In genomic region chr20:50299325-50299629, GRCh38 we compare ENCODE assay signal across 29 cellular contexts.
"Had no signal": no experiment of that assay in that cellular context is flagged by ENCODE, and none has a peak within 500 bp of the region (broad histone marks: within the 10 kb centered on the region; RNA-seq: fewer than 3 reads in every experiment).

No MANE protein-coding gene starts in this region.

- H3K27me3 ChIP-seq: adrenal gland, dorsolateral prefrontal cortex had no signal

- ATAC-seq: activated CD4-positive, CD25-positive, alpha-beta regulatory T cell treated with anti-CD3 and anti-CD28 coated beads, Interleukin-2, amount 50 U/mL, for 24 hours; activated CD8-positive, alpha-beta T cell treated with anti-CD3 and anti-CD28 coated beads for 36 hours; activated T-cell treated with anti-CD3 and anti-CD28 coated beads, Interleukin-2, amount 50 U/mL, for 4 hours; activated T-helper 17 cell treated with anti-CD3 and anti-CD28 coated beads, Interleukin-2, amount 50 U/mL, for 72 hours; T-helper 17 cell had no signal

- H3K36me3 ChIP-seq: adrenal gland, WERI-Rb-1 had no signal

- H3K27ac Mint-ChIP-seq: activated B cell treated with CpG ODN at 0.5 μM for 24 hours; activated CD8-positive, alpha-beta T cell treated with anti-CD3 and anti-CD28 coated beads for 36 hours; activated naive CD8-positive, alpha-beta T cell; activated T-helper 17 cell treated with anti-CD3 and anti-CD28 coated beads, Interleukin-2, amount 50 U/mL, for 72 hours; endodermal cell; T-helper 17 cell; T-helper 2 cell treated with Interferon-gamma antibody and Interleukin-4, amounts not matched to agents 5 μg/mL and 100 μg/mL, for 36 hours had no signal

- H3K4me3 Mint-ChIP-seq: activated B cell treated with CpG ODN at 0.5 μM for 24 hours; activated CD8-positive, alpha-beta T cell treated with anti-CD3 and anti-CD28 coated beads for 36 hours; activated naive CD8-positive, alpha-beta T cell; activated T-cell treated with anti-CD3 and anti-CD28 coated beads, Interleukin-2, amount 50 U/mL, for 4 hours; activated T-helper 17 cell treated with anti-CD3 and anti-CD28 coated beads, Interleukin-2, amount 50 U/mL, for 72 hours; brain; central memory CD8-positive, alpha-beta T cell; dendritic cell treated with granulocyte-macrophage colony-stimulating factor and Interleukin-4, amounts not matched to agents 40 ng/mL and 50 ng/mL, for 4 days; endodermal cell; T-helper 17 cell; T-helper 2 cell treated with Interferon-gamma antibody and Interleukin-4, amounts not matched to agents 5 μg/mL and 100 μg/mL, for 36 hours had no signal

- H3K36me3 Mint-ChIP-seq: activated naive CD8-positive, alpha-beta T cell; brain had no signal

- H3K9me3 Mint-ChIP-seq: activated B cell treated with CpG ODN at 0.5 μM for 24 hours; activated CD8-positive, alpha-beta T cell treated with anti-CD3 and anti-CD28 coated beads for 36 hours; activated T-cell treated with anti-CD3 and anti-CD28 coated beads, Interleukin-2, amount 50 U/mL, for 4 hours; activated T-helper 17 cell treated with anti-CD3 and anti-CD28 coated beads, Interleukin-2, amount 50 U/mL, for 72 hours; central memory CD8-positive, alpha-beta T cell; dendritic cell treated with granulocyte-macrophage colony-stimulating factor and Interleukin-4, amounts not matched to agents 40 ng/mL and 50 ng/mL, for 4 days; endodermal cell; T-helper 2 cell treated with Interferon-gamma antibody and Interleukin-4, amounts not matched to agents 5 μg/mL and 100 μg/mL, for 36 hours had no signal

- H3K4me3 ChIP-seq: adrenal gland, coronary artery, dorsolateral prefrontal cortex had no signal

- H3K4me1 Mint-ChIP-seq: central memory CD8-positive, alpha-beta T cell; endodermal cell had no signal

- H3K9me3 ChIP-seq: adrenal gland had no signal

- H3K27ac ChIP-seq: adrenal gland, coronary artery, WERI-Rb-1 had no signal

- DNase-seq: activated B cell treated with CpG ODN at 0.5 μM for 24 hours; activated CD4-positive, alpha-beta T cell treated with anti-CD3 and anti-CD28 coated beads for 48 hours; activated CD4-positive, alpha-beta T cell treated with anti-CD3 and anti-CD28 coated beads, Interleukin-2, amount 50 U/mL, for 1 hour; activated CD4-positive, alpha-beta T cell treated with anti-CD3 and anti-CD28 coated beads, Interleukin-2, amount 50 U/mL, for 48 hours; activated CD8-positive, alpha-beta memory T cell treated with anti-CD3 and anti-CD28 coated beads for 24 hours; activated CD8-positive, alpha-beta T cell treated with anti-CD3 and anti-CD28 coated beads for 36 hours; activated effector memory CD4-positive, alpha-beta T cell treated with Interleukin-2 at 50 U/mL for 16 hours; activated gamma-delta T cell treated with Interleukin-2 at 50 U/mL for 16 hours; activated naive CD4-positive, alpha-beta T cell treated with anti-CD3 and anti-CD28 coated beads, Interleukin-2, amount 50 U/mL, for 16 hours; activated naive CD4-positive, alpha-beta T cell treated with Interleukin-2 at 50 U/mL for 16 hours; activated T-cell treated with anti-CD3 and anti-CD28 coated beads, Interleukin-2, amount 50 U/mL, for 4 hours; effector memory CD4-positive, alpha-beta T cell; endodermal cell; foreskin fibroblast; head of caudate nucleus; T-helper 1 cell; T-helper 17 cell; T1000; WERI-Rb-1 had no signal

- H3K27me3 Mint-ChIP-seq: activated naive CD8-positive, alpha-beta T cell; central memory CD8-positive, alpha-beta T cell; dendritic cell treated with granulocyte-macrophage colony-stimulating factor and Interleukin-4, amounts not matched to agents 40 ng/mL and 50 ng/mL, for 4 days had no signal
